26 cellular contexts compared by ENCODE assay signal in the genomic region with DNA sequence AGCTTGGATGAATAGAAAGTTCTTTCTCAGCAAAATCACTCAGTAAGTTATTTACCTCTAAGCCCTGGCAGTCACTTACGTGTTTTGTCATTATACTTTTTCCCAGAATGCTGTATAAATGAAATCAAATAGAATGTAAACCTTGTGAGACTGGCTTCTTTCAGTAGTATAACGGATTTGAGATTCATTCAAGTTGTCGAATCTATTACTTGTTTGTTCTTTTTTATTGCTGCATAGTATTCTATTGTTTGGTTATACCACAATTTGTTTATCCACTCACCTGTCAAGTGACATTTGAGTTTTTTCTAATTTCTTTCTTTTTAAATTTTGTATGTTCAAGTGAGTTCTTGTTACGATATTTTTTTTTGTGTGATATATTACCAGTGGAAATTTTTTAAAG.
"Had no signal": no experiment of that assay in that cellular context is flagged by ENCODE, and none has a peak within 500 bp of the region (broad histone marks: within the 10 kb centered on the region; RNA-seq: fewer than 3 reads in every experiment).

No MANE protein-coding gene starts in this region.

- DNase-seq: cortex of kidney; dermis blood vessel endothelial cell; dorsolateral prefrontal cortex; effector CD4-positive, alpha-beta T cell; effector CD8-positive, alpha-beta T cell; effector memory CD4-positive, alpha-beta T cell; effector memory CD8-positive, alpha-beta T cell; esophagus squamous epithelium; foreskin fibroblast; foreskin melanocyte; gastrocnemius medialis; glutamatergic neuron; head of caudate nucleus; heart left ventricle; heart right ventricle had no signal

- H2AFZ ChIP-seq: hepatocyte had no signal

- H3K4me1 ChIP-seq: colonic mucosa, esophagus muscularis mucosa, esophagus squamous epithelium, foreskin keratinocyte, gastrocnemius medialis, gastroesophageal sphincter, heart left ventricle, heart right ventricle had no signal

- H3K27me3 ChIP-seq: colonic mucosa, esophagus muscularis mucosa, esophagus squamous epithelium, foreskin keratinocyte, gastrocnemius medialis, gastroesophageal sphincter, heart left ventricle, heart right ventricle, hepatocyte had no signal

- H3K27ac ChIP-seq: colonic mucosa, coronary artery, dorsolateral prefrontal cortex, epithelial cell of prostate, esophagus muscularis mucosa, esophagus squamous epithelium, foreskin keratinocyte, gastrocnemius medialis, gastroesophageal sphincter, heart left ventricle, heart right ventricle, hepatocyte had no signal

- H3K4me2 ChIP-seq: hepatocyte had no signal

- ATAC-seq: effector memory CD8-positive, alpha-beta T cell; esophagus mucosa; foreskin keratinocyte; gastrocnemius medialis; gastroesophageal sphincter; heart left ventricle; heart right ventricle had no signal

- H3K36me3 ChIP-seq: colonic mucosa, esophagus muscularis mucosa, esophagus squamous epithelium, gastrocnemius medialis, gastroesophageal sphincter, heart left ventricle, heart right ventricle had no signal

- FAIRE-seq: endometrium, endothelial cell of umbilical vein, frontal cortex had no signal

- H3K9me3 ChIP-seq: colonic mucosa, esophagus squamous epithelium, gastrocnemius medialis had no signal

- H3K79me2 ChIP-seq: hepatocyte had no signal

- H3K4me3 ChIP-seq: colonic mucosa, coronary artery, dorsolateral prefrontal cortex, esophagus muscularis mucosa, esophagus squamous epithelium, gastrocnemius medialis, gastroesophageal sphincter, heart left ventricle, heart right ventricle, hepatocyte had no signal
